20 cellular contexts compared by ENCODE assay signal in the genomic region with DNA sequence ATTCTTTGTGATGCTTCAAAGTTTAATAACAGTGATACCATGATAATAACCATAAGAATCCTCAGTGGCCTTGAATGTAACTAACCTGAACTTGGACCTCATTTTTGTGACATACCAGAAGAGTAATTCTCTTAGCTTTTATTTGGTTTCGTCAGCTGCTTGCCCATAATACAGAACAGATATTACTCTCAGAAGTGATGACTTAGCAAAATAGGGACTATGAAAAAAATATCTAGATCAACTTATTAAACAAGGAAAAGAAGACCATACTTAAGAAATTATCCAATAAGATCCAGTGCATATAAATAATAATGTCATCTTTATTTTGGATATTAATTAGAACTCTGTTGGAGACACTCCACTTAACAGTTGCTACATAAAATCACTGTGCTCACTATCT.
DNase-seq lines count a peak whose midpoint lies in the region; ATAC-seq, FAIRE-seq and TF ChIP-seq lines count a peak whose summit lies in the region.
"Had no signal": no experiment of that assay in that cellular context is flagged by ENCODE, and none has a peak within 500 bp of the region (broad histone marks: within the 10 kb centered on the region; RNA-seq: fewer than 3 reads in every experiment).

No MANE protein-coding gene starts in this region.

- intact Hi-C loops in K562 (cut with micrococcal nuclease) = loop anchor here (10.0 kb wide), 1 partner anchor 157 kb away; no protein-coding TSS in a partner anchor
- intact Hi-C loops in kidney (cut with DNase I) = no loop called here

- CTCF ChIA-PET in A549 (lab: Yijun Ruan, JAX) = no interaction called here
- CTCF ChIA-PET in K562 (lab: Yijun Ruan, JAX; ENCODE audit: low intra/inter-chr PET ratio) = no interaction called here

- WGBS in A549 (ENCODE audit: missing lambda C conversion rate) = 50% methylated on average over 1 of the region's 1 CpG
- WGBS in K562 (ENCODE audit: insufficient coverage, low coverage, missing lambda C conversion rate) = 0% methylated on average over 1 of the region's 1 CpG

- no peak overlapping the region for H2AFZ ChIP-seq in K562 (ENCODE audit: low read depth, low read length)
- H2AFZ ChIP-seq: GM23338 had no signal

- no peak for TF ChIP-seq EP300 in A549 (IDR thresholded peaks at IDR 0.05)
- TF ChIP-seq EP300 in K562 (IDR thresholded peaks at IDR 0.05; ENCODE audit: low read length) = no peak

- no peaks in the 10 kb centered on the region for H4K20me1 ChIP-seq in K562 (replicated peaks; ENCODE audit: control insufficient read depth, insufficient read depth, low read length)

- TF ChIP-seq POLR2A in A549 (IDR thresholded peaks at IDR 0.05; ENCODE audit: low read length) = no peak
- no peak for TF ChIP-seq POLR2A in K562 (conservative IDR thresholded peaks at IDR 0.05)

- POLR2A ChIA-PET in A549 (lab: Yijun Ruan, JAX) (no interaction called here), K562 (lab: Yijun Ruan, JAX) (no interaction called here)

- TF ChIP-seq CTCF in A549 (IDR thresholded peaks at IDR 0.05) = no peak
- TF ChIP-seq CTCF in K562 (IDR thresholded peaks at IDR 0.05 in 2 of 3, conservative IDR thresholded peaks at IDR 0.05 in 1 of 3; ENCODE audit: insufficient read depth in 2 of 3, low read depth in 1 of 3, low read length in 3 of 3) = no peak
- no peak for TF ChIP-seq CTCF in kidney (IDR thresholded peaks at IDR 0.05; ENCODE audit: borderline replicate concordance, extremely low read depth, insufficient read depth)

- H3K9me3 ChIP-seq in A549 = no peaks in the 10 kb centered on the region
- H3K9me3 ChIP-seq in K562 (replicated peaks; ENCODE audit: control insufficient read depth, insufficient read depth, low read depth, low read length) = no peaks in the 10 kb centered on the region
- H3K9me3 ChIP-seq in kidney (ENCODE audit: control insufficient read depth in 1 of 2, low read length in 2 of 2) = no peaks in the 10 kb centered on the region
- H3K9me3 ChIP-seq: BLaER1, Caco-2, HAP-1 had no signal

- no peak for DNase-seq in A549 (ENCODE audit: low read depth in 1 of 2, low spot score in 1 of 2)
- DNase-seq in K562 (ENCODE audit: extremely low read depth in 1 of 4, low spot score in 3 of 4) = no peak
- DNase-seq in kidney = no peak
- no peak for DNase-seq in epidermal melanocyte (ENCODE audit: insufficient read length, low spot score)
- DNase-seq in NCI-H2107 (lab: John Stamatoyannopoulos, UW) = no peak
- DNase-seq: 8988T; Caco-2; CD4-positive, CD25-positive, alpha-beta regulatory T cell; CD8-positive, alpha-beta T cell; DMS153; DND-41; HFFc6 had no signal

- H3K4me1 ChIP-seq in A549 (no peaks in the 10 kb centered on the region), K562 (replicated peaks in 1 of 2; ENCODE audit: control insufficient read depth in 2 of 2, insufficient read depth in 2 of 2, low read length in 2 of 2) (no peaks in the 10 kb centered on the region), kidney (ENCODE audit: control insufficient read depth in 1 of 2, insufficient read depth in 1 of 2, low read depth in 1 of 2, low read length in 2 of 2) (peaks cover 0 to 12% of the 10 kb centered on the region in 2 donors)
- H3K4me1 ChIP-seq: BLaER1, Caco-2 had no signal

- ATAC-seq in A549 (no peak), K562 (no peak), GM18861 (IDR thresholded peaks at IDR 0.05; ENCODE audit: unreplicated experiment) (no peak)
- ATAC-seq: CD8-positive, alpha-beta T cell; GM23338 had no signal

- H3K27ac ChIP-seq in A549 = no peak overlapping the region
- H3K27ac ChIP-seq in K562 (ENCODE audit: extremely low read depth, low read depth, low read length) = no peak overlapping the region
- no peak overlapping the region for H3K27ac ChIP-seq in kidney (ENCODE audit: low read depth in 2 of 2, low read length in 2 of 2)
- H3K27ac ChIP-seq: BLaER1, C4-2B had no signal

- FAIRE-seq in A549 (lab: Jason Lieb, UNC) = peak; percentile 51
- no peak for FAIRE-seq in K562 (lab: Jason Lieb, UNC)
- FAIRE-seq in kidney (lab: Jason Lieb, UNC) = peak; percentile 81
- FAIRE-seq: GM12892, GM19239, H54 had no signal

- no peaks in the 10 kb centered on the region for H3K36me3 ChIP-seq in K562 (ENCODE audit: control insufficient read depth, insufficient read depth, low read length)
- H3K36me3 ChIP-seq in kidney (ENCODE audit: control insufficient read depth in 1 of 2, insufficient read depth in 2 of 2, low read length in 2 of 2) = no peaks in the 10 kb centered on the region
- H3K36me3 ChIP-seq: BLaER1 had no signal

- BruUV-seq in K562 (replicated peaks; lab: Mats Ljungman, UMichigan) = no TSS peak

- H3K4me3 ChIP-seq in A549 = no peak overlapping the region
- H3K4me3 ChIP-seq in K562 = no peak overlapping the region
- H3K4me3 ChIP-seq in kidney (ENCODE audit: low read length in 2 of 2) = no peak overlapping the region
- H3K4me3 ChIP-seq: BLaER1, GM23338, HAP-1 had no signal

- in situ Hi-C loops in K562 (cut with MboI) = loop anchor here (25.0 kb wide), 1 partner anchor 665 kb away; no protein-coding TSS in a partner anchor

- no peaks in the 10 kb centered on the region for H3K9me1 ChIP-seq in K562 (ENCODE audit: control insufficient read depth, insufficient read depth, low read length)

- H3K9ac ChIP-seq in K562 (ENCODE audit: insufficient read depth in 1 of 2, low read depth in 2 of 2, low read length in 2 of 2) = no peak overlapping the region
- H3K9ac ChIP-seq in kidney (ENCODE audit: low read length in 2 of 2) = no peak overlapping the region
- H3K9ac ChIP-seq: BLaER1 had no signal

- H3K4me2 ChIP-seq in A549 (no peak overlapping the region), K562 (ENCODE audit: insufficient read depth, low read length) (no peak overlapping the region)
- H3K4me2 ChIP-seq: BLaER1, GM23338 had no signal

- no peak for TF ChIP-seq RAD21 in A549 (conservative IDR thresholded peaks at IDR 0.05 in 1 of 2, IDR thresholded peaks at IDR 0.05 in 1 of 2)
- no peak for TF ChIP-seq RAD21 in K562 (CRISPR knock-in tag; conservative IDR thresholded peaks at IDR 0.05 in 1 of 2, IDR thresholded peaks at IDR 0.05 in 1 of 2)

- no peaks in the 10 kb centered on the region for H3K27me3 ChIP-seq in K562 (ENCODE audit: control insufficient read depth in 2 of 2, insufficient read depth in 2 of 2, low read length in 2 of 2)

- no peaks in the 10 kb centered on the region for H3K79me2 ChIP-seq in K562 (ENCODE audit: control insufficient read depth, insufficient read depth, low read length)

TF ChIP-seq in A549, 52 proteins besides CTCF, POLR2A, EP300 and RAD21:
- TF ChIP-seq HDAC2 (IDR thresholded peaks at IDR 0.05) = no peak
- TF ChIP-seq CHD4 (IDR thresholded peaks at IDR 0.05; ENCODE audit: borderline replicate concordance) = no peak
- TF ChIP-seq, protein P1, sequence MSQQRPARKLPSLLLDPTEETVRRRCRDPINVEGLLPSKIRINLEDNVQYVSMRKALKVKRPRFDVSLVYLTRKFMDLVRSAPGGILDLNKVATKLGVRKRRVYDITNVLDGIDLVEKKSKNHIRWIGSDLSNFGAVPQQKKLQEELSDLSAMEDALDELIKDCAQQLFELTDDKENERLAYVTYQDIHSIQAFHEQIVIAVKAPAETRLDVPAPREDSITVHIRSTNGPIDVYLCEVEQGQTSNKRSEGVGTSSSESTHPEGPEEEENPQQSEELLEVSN (IDR thresholded peaks at IDR 0.05; ENCODE audit: borderline replicate concordance, low read depth) = no peak
- no peak for TF ChIP-seq POLR2AphosphoS2 (conservative IDR thresholded peaks at IDR 0.05; ENCODE audit: low read length)
- TF ChIP-seq MAZ (IDR thresholded peaks at IDR 0.05; ENCODE audit: borderline replicate concordance, low read depth, low read length) = no peak
- TF ChIP-seq CEBPB (IDR thresholded peaks at IDR 0.05) = no peak
- TF ChIP-seq MAFK (IDR thresholded peaks at IDR 0.05; ENCODE audit: partially characterized antibody) = peak; percentile 84

TF ChIP-seq in K562, 482 proteins besides CTCF, POLR2A, EP300 and RAD21:
- TF ChIP-seq MAFF (IDR thresholded peaks at IDR 0.05; ENCODE audit: low read length) (peak; percentile 64), C11orf30 (IDR thresholded peaks at IDR 0.05; ENCODE audit: low read depth) (peak; percentile 45; the same call in 1 of the 2 replicates), MAFK (IDR thresholded peaks at IDR 0.05; ENCODE audit: low read length) (peak; percentile 74), CREB1 (IDR thresholded peaks at IDR 0.05) (no peak), CREB1 (CRISPR knock-in tag; IDR thresholded peaks at IDR 0.05) (no peak), BRCA1 (IDR thresholded peaks at IDR 0.05) (no peak), BRCA1 (CRISPR knock-in tag; IDR thresholded peaks at IDR 0.05) (no peak), ZNF316 (IDR thresholded peaks at IDR 0.05) (peak; percentile 77), CBX8 (IDR thresholded peaks at IDR 0.05; ENCODE audit: borderline replicate concordance, extremely low read depth, low read depth, low read length, poor library complexity, severe bottlenecking) (no peak)
- TF ChIP-seq, protein P2, sequence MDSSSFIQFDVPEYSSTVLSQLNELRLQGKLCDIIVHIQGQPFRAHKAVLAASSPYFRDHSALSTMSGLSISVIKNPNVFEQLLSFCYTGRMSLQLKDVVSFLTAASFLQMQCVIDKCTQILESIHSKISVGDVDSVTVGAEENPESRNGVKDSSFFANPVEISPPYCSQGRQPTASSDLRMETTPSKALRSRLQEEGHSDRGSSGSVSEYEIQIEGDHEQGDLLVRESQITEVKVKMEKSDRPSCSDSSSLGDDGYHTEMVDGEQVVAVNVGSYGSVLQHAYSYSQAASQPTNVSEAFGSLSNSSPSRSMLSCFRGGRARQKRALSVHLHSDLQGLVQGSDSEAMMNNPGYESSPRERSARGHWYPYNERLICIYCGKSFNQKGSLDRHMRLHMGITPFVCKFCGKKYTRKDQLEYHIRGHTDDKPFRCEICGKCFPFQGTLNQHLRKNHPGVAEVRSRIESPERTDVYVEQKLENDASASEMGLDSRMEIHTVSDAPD (CRISPR knock-in tag; IDR thresholded peaks at IDR 0.05) = no peak
TF ChIP-seq in K562: peak in this region for 4.
